Comparison of ENCODE assay signal across 9 cellular contexts in the genomic region with DNA sequence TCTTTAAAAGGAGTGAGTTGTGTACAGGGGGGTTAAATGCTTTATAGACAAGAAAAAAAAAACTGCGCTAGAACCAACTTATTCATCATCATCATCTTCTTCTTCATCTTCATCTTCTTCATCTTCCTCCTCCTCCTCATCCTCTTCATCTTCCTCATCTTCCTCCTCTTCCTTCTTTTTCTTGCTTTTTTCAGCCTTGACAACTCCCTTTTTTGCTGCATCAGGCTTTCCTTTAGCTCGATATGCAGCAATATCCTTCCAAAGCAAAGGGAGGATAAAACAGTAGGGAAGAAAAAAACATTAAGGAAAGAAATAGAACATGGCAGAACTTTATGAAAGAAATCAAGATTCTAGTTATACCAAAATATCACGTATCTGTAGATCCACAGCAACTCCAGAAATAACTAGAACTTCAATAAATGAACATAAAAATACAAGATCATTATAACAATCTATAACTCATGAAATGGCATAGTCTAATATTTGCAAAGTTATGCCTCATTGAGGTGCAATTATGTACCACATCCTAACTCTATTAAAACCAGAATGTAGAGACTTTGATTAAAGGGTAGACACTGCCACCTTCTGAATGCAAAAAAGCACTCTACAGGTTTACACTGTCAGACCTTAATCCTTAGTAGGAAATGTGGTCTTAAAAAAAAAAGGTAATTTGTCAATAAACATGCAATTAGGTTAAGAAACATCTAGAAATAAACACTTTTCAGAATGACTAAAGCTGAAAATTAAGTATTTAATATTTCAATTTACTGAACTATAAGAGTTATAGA. TPM values are rescaled to one million over a fixed set of nuclear protein-coding genes. Genes with fewer than 3 reads are reported as not detected.
DNase-seq lines count a peak whose midpoint lies in the region; FAIRE-seq and TF ChIP-seq lines count a peak whose summit lies in the region.
"Not testable (repeated sequence)": the region's sequence is repeated elsewhere in the genome, so short reads cannot be mapped to it uniquely, and the experiment has no call there.
"Had no signal": no experiment of that assay in that cellular context is flagged by ENCODE, and none has a peak within 500 bp of the region (broad histone marks: within the 10 kb centered on the region; RNA-seq: fewer than 3 reads in every experiment).

No MANE protein-coding gene starts in this region.

- peak overlapping the region; percentile 99 for H3K4me2 ChIP-seq in DOHH2 (ENCODE audit: low read length)
- H3K4me2 ChIP-seq in SK-N-SH, result peak overlapping the region; percentile 80; the same call in 1 of the 2 replicates
- H3K4me2 ChIP-seq in endothelial cell of umbilical vein (ENCODE audit: insufficient read depth, low read length), result peak overlapping the region; percentile 89
- H3K4me2 ChIP-seq in parathyroid adenoma (ENCODE audit: low read length), result not testable (repeated sequence)

- CTCF ChIA-PET in SK-N-SH (lab: Yijun Ruan, JAX) (interaction anchor here (0.6 to 2.2 kb wide), 11 partner anchors 8 to 671 kb away, joined by 3 to 14 read pairs (median 3); no protein-coding TSS in a partner anchor), endothelial cell of umbilical vein (lab: Charles Lee) (interaction anchor here (2.0 kb wide), 1 partner anchor 329 kb away, joined by 11 read pairs; no protein-coding TSS in a partner anchor)

- peaks cover 69% of the 10 kb centered on the region for H3K79me2 ChIP-seq in DOHH2 (ENCODE audit: control insufficient read depth, low read length)
- peaks cover 43% of the 10 kb centered on the region for H3K79me2 ChIP-seq in SK-N-SH (ENCODE audit: insufficient read depth)
- H3K79me2 ChIP-seq in endothelial cell of umbilical vein (ENCODE audit: control insufficient read depth, insufficient read depth, low read length), result peaks cover 29% of the 10 kb centered on the region
- H3K79me2 ChIP-seq in parathyroid adenoma, result not testable (repeated sequence)

- not testable (repeated sequence) for H3K9me1 ChIP-seq in endothelial cell of umbilical vein (replicated peaks; ENCODE audit: control insufficient read depth, extremely low read depth, insufficient read depth, low read length)

- peak overlapping the region; percentile 94 for H3K27ac ChIP-seq in DOHH2 (ENCODE audit: low read depth, low read length)
- not testable (repeated sequence) for H3K27ac ChIP-seq in SK-N-SH (ENCODE audit: low read depth in 2 of 2, low read length in 1 of 2); endothelial cell of umbilical vein (ENCODE audit: insufficient read depth, low read depth, low read length)
- peak overlapping the region; percentile 15 for H3K27ac ChIP-seq in parathyroid adenoma
- H3K27ac ChIP-seq in vagina, result peak overlapping the region; percentile 97

- not testable (repeated sequence) for H3K9me2 ChIP-seq in DOHH2 (replicated peaks; ENCODE audit: control insufficient read depth, low read length); SK-N-SH

- BruUV-seq in endothelial cell of umbilical vein (replicated peaks; lab: Mats Ljungman, UMichigan), result not testable (repeated sequence)

- TF ChIP-seq RAD21 in SK-N-SH (IDR thresholded peaks at IDR 0.05; ENCODE audit: low read length), result peak; percentile 70

- POLR2A ChIA-PET in SK-N-SH (lab: Yijun Ruan, JAX); endothelial cell of umbilical vein (lab: Charles Lee): not testable (repeated sequence)

- DNase-seq in M059J (ENCODE audit: low read depth) (peak; percentile 31), amniotic epithelial cell (ENCODE audit: low read depth) (peak; percentile 53), endothelial cell of umbilical vein (ENCODE audit: low read depth, low spot score) (peak; percentile 53), kidney glomerular epithelial cell (lab: John Stamatoyannopoulos, UW) (peak; percentile 20)
- DNase-seq in SK-N-SH; vagina (ENCODE audit: extremely low spot score in 2 of 2): not testable (repeated sequence)

- intact Hi-C loops in endothelial cell of umbilical vein (cut with micrococcal nuclease), result loop anchor here (10.0 kb wide), 1 partner anchor 207 kb away; no protein-coding TSS in a partner anchor
- intact Hi-C loops in vagina (cut with DNase I), result loop anchor here (2.0 to 10.0 kb wide), 5 partner anchors 41 to 617 kb away; a partner anchor contains a TSS

- H3K9ac ChIP-seq in SK-N-SH, parathyroid adenoma: not testable (repeated sequence)
- H3K9ac ChIP-seq in endothelial cell of umbilical vein (replicated peaks; ENCODE audit: extremely low read depth, insufficient read depth, low read length), result peak overlapping the region; percentile 17

- H3K4me1 ChIP-seq in DOHH2 (ENCODE audit: control insufficient read depth, low read length), result peaks cover 66% of the 10 kb centered on the region
- peaks cover 5 to 16% of the 10 kb centered on the region in 2 experiments; a peak in 3 of 4 replicates for H3K4me1 ChIP-seq in SK-N-SH (ENCODE audit: control insufficient read depth in 1 of 2, insufficient read depth in 2 of 2, low read depth in 1 of 2, low read length in 1 of 2)
- H3K4me1 ChIP-seq in endothelial cell of umbilical vein (ENCODE audit: control insufficient read depth, extremely low read depth, insufficient read depth, low read length), result peaks cover 21% of the 10 kb centered on the region
- not testable (repeated sequence) for H3K4me1 ChIP-seq in parathyroid adenoma
- H3K4me1 ChIP-seq in vagina, result peaks cover 43% of the 10 kb centered on the region

- dilution Hi-C loops in endothelial cell of umbilical vein (cut with MboI; ENCODE audit: extremely low pct_ligation_motif_present, low sequenced_read_pairs), result not testable (repeated sequence)

- peaks cover 65% of the 10 kb centered on the region for H3F3A ChIP-seq in DOHH2 (ENCODE audit: control insufficient read depth, insufficient read depth)
- H3F3A ChIP-seq in SK-N-SH (replicated peaks; ENCODE audit: insufficient read depth), result peaks cover 43% of the 10 kb centered on the region

- H3K9me3 ChIP-seq in DOHH2 (ENCODE audit: control insufficient read depth, insufficient read depth, low read length); SK-N-SH; endothelial cell of umbilical vein (replicated peaks; ENCODE audit: control insufficient read depth, insufficient read depth, low read length); parathyroid adenoma (ENCODE audit: control insufficient read depth, low read length); vagina: not testable (repeated sequence)

- H3K4me3 ChIP-seq in DOHH2 (ENCODE audit: low read length) (peak overlapping the region; percentile 99; the same call in 1 of the 2 replicates), vagina (peak overlapping the region in 1 of 2 donors; percentile 61)
- H3K4me3 ChIP-seq in SK-N-SH (ENCODE audit: low read depth in 2 of 2, low read length in 1 of 2); endothelial cell of umbilical vein (replicated peaks in 1 of 3; ENCODE audit: insufficient read depth in 1 of 3, low read depth in 1 of 3, low read length in 3 of 3); parathyroid adenoma (ENCODE audit: low read depth, low read length): not testable (repeated sequence)

- H3K36me3 ChIP-seq in DOHH2 (ENCODE audit: control insufficient read depth, low read length) (peaks cover 69% of the 10 kb centered on the region), SK-N-SH (replicated peaks in 1 of 2; ENCODE audit: control insufficient read depth in 1 of 2, insufficient read depth in 2 of 2, low read length in 1 of 2) (peaks cover 31 to 47% of the 10 kb centered on the region in 2 experiments), endothelial cell of umbilical vein (ENCODE audit: control insufficient read depth in 2 of 2, extremely low read depth in 1 of 2, insufficient read depth in 2 of 2, low read length in 2 of 2) (peaks cover 5 to 22% of the 10 kb centered on the region in 2 experiments), vagina (peaks cover 0 to 16% of the 10 kb centered on the region in 2 donors)
- H3K36me3 ChIP-seq in parathyroid adenoma (ENCODE audit: control insufficient read depth, insufficient read depth, low read length), result not testable (repeated sequence)

- H4K20me1 ChIP-seq in DOHH2 (ENCODE audit: control insufficient read depth, insufficient read depth, low read depth, low read length), result peaks cover 11% of the 10 kb centered on the region
- H4K20me1 ChIP-seq in SK-N-SH (ENCODE audit: insufficient read depth), result peaks cover 11% of the 10 kb centered on the region; the same call in 1 of the 2 replicates
- not testable (repeated sequence) for H4K20me1 ChIP-seq in endothelial cell of umbilical vein (replicated peaks; ENCODE audit: control insufficient read depth, extremely low read depth, insufficient read depth, low read length)

- not testable (repeated sequence) for H2AFZ ChIP-seq in SK-N-SH (ENCODE audit: low read depth); endothelial cell of umbilical vein (ENCODE audit: low read depth, low read length); parathyroid adenoma

- not testable (repeated sequence) for TF ChIP-seq EP300 in SK-N-SH (IDR thresholded peaks at IDR 0.05; ENCODE audit: borderline replicate concordance in 1 of 2, low read depth in 1 of 2, low read length in 1 of 2)

- TF ChIP-seq CTCF in DOHH2 (IDR thresholded peaks at IDR 0.05; ENCODE audit: low read depth, low read length, poor library complexity, severe bottlenecking), result peak; percentile 51
- peak; percentile 63 for TF ChIP-seq CTCF in SK-N-SH (IDR thresholded peaks at IDR 0.05)
- peak; percentile 8 to 21 for TF ChIP-seq CTCF in endothelial cell of umbilical vein (IDR thresholded peaks at IDR 0.05; ENCODE audit: extremely low read depth in 1 of 2, insufficient read depth in 1 of 2, low read depth in 1 of 2, low read length in 2 of 2)
- peak; percentile 26 for TF ChIP-seq CTCF in parathyroid adenoma (IDR thresholded peaks at IDR 0.05)
- peak; percentile 24 to 53 (median 27) for TF ChIP-seq CTCF in vagina (IDR thresholded peaks at IDR 0.05)

- 96% methylated on average over 3 of the region's 3 CpGs for WGBS in SK-N-SH (ENCODE audit: low lambda C conversion rate)

- not testable (repeated sequence) for H3K27me3 ChIP-seq in DOHH2 (ENCODE audit: control insufficient read depth, low read length); SK-N-SH (ENCODE audit: insufficient read depth); endothelial cell of umbilical vein (ENCODE audit: control insufficient read depth in 2 of 2, insufficient read depth in 2 of 2, low read length in 2 of 2); parathyroid adenoma (ENCODE audit: control insufficient read depth, insufficient read depth, low read length); vagina

- FAIRE-seq in endothelial cell of umbilical vein (lab: Jason Lieb, UNC), result not testable (repeated sequence)

- not testable (repeated sequence) for TF ChIP-seq POLR2A in endothelial cell of umbilical vein (IDR thresholded peaks at IDR 0.05; ENCODE audit: low read depth, low read length); vagina (IDR thresholded peaks at IDR 0.05)

RNA-seq across cellular contexts. Expression of a gene that starts 4.3 kb away (rescaled TPM):
- 610 and 697 TPM in 2 replicates for total RNA-seq in M059J (2014; rRNA removed; shearing (Covaris generic))
- polyA plus RNA-seq in SK-N-SH (2012; rRNA removed) (166 and 193 TPM in 2 replicates), endothelial cell of umbilical vein (50.1 and 111 TPM in 2 replicates)
- 261 and 301 TPM in 2 replicates for polyA plus RNA-seq in SK-N-SH (2012; cell fraction: cytosol; rRNA removed)
- polyA plus RNA-seq in SK-N-SH (2012; cell fraction: nucleus; rRNA removed), result 122 and 230 TPM in 2 replicates
- total RNA-seq in endothelial cell of umbilical vein (670 and 675 TPM in 2 replicates), vagina (215 TPM)
- 305 and 357 TPM in 2 replicates for polyA plus RNA-seq in endothelial cell of umbilical vein (2011; cell fraction: cytosol; rRNA removed)
- polyA plus RNA-seq in endothelial cell of umbilical vein (2011; cell fraction: nucleus; rRNA removed), result 238 and 379 TPM in 2 replicates
- 436 and 901 TPM in 2 replicates for polyA plus RNA-seq in endothelial cell of umbilical vein (2012)
- 62.3 and 68.9 TPM in 2 replicates for polyA minus RNA-seq in endothelial cell of umbilical vein
- polyA minus RNA-seq in endothelial cell of umbilical vein (2011; cell fraction: cytosol; rRNA and poly(A)+ RNA removed), result 79.3 TPM
- polyA minus RNA-seq in endothelial cell of umbilical vein (2011; cell fraction: nucleus; rRNA and poly(A)+ RNA removed), result 69.5 and 83.4 TPM in 2 replicates

RNA-seq across cellular contexts. Expression of a gene that starts 39.2 kb away (rescaled TPM):
- not detected in 2 replicates for total RNA-seq in M059J (2014; rRNA removed; shearing (Covaris generic))
- 0.02 and 0.15 TPM in 2 replicates for polyA plus RNA-seq in SK-N-SH (2012; rRNA removed)
- 0.10 and 0.15 TPM in 2 replicates for polyA plus RNA-seq in SK-N-SH (2012; cell fraction: cytosol; rRNA removed)
- 0.18 and 0.33 TPM in 2 replicates for polyA plus RNA-seq in SK-N-SH (2012; cell fraction: nucleus; rRNA removed)
- total RNA-seq in endothelial cell of umbilical vein, result not detected in 2 replicates
- polyA plus RNA-seq in endothelial cell of umbilical vein, result not detected in 2 replicates
- polyA plus RNA-seq in endothelial cell of umbilical vein (2011; cell fraction: cytosol; rRNA removed), result not detected in 2 replicates
- not detected in 2 replicates for polyA plus RNA-seq in endothelial cell of umbilical vein (2011; cell fraction: nucleus; rRNA removed)
- 1.5 and 3.1 TPM in 2 replicates for polyA plus RNA-seq in endothelial cell of umbilical vein (2012)
- polyA minus RNA-seq in endothelial cell of umbilical vein, result not detected in 2 replicates
- not detected for polyA minus RNA-seq in endothelial cell of umbilical vein (2011; cell fraction: cytosol; rRNA and poly(A)+ RNA removed)
- polyA minus RNA-seq in endothelial cell of umbilical vein (2011; cell fraction: nucleus; rRNA and poly(A)+ RNA removed), result not detected in 2 replicates
- total RNA-seq in vagina, result not detected
- total RNA-seq: T-helper 2 cell treated with Interferon-gamma antibody and Interleukin-4, amounts not matched to agents 100 ng/mL and 5 ng/mL, for 36 hours had no signal
